10 cellular contexts compared by ENCODE assay signal in the genomic region with DNA sequence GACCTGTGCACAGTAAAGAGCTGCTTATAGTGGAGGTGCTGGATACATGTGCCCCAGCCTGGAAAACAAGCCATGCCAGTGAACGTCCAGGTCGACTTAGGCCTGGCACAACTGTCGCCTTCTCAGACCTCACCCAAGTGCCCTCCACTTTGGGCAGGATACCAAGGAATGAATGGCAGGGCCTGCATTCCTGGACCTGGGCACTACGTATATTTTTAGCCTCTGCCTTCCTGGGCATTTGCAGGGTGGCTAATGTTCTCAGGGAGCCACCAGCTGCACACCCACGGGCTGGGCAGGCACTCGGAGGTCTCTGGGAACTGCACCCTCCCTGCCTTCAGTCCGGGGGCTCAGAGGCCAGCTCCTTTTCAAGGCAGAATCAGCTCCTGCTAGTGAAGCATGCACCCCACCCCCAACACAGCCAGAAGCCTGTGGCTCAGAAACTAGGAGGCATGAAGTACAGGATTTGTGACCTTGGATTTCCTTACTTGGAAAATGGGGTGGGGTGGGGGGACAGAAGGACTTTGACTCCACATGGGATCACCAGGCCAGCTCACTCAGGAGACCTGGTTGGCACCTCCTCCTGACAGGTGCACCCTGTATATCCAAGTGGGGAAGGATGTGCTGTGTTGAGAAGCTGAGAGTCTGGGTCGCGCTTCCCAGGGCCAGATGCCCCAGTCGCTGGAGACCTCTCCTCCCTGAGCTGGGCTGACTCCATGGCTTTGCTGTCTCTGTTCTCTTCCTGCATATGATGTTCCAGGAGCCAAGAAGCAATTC. TPM values are rescaled to one million over a fixed set of nuclear protein-coding genes. Genes with fewer than 3 reads are reported as not detected.
DNase-seq lines count a peak whose midpoint lies in the region; ATAC-seq, FAIRE-seq and TF ChIP-seq lines count a peak whose summit lies in the region.
"Had no signal": no experiment of that assay in that cellular context is flagged by ENCODE, and none has a peak within 500 bp of the region (broad histone marks: within the 10 kb centered on the region; RNA-seq: fewer than 3 reads in every experiment).

No MANE protein-coding gene starts in this region.

- peaks cover 38% of the 10 kb centered on the region for H3K4me1 Mint-ChIP-seq in central memory CD8-positive, alpha-beta T cell
- peaks cover 34% of the 10 kb centered on the region for H3K4me1 Mint-ChIP-seq in neural crest cell

- peak overlapping the region; percentile 42 for H3K4me3 Mint-ChIP-seq in central memory CD8-positive, alpha-beta T cell
- H3K4me3 Mint-ChIP-seq in neural crest cell = peak overlapping the region; percentile 74
- H3K4me3 Mint-ChIP-seq: memory B cell had no signal

- H3K9me3 Mint-ChIP-seq in central memory CD8-positive, alpha-beta T cell = no peaks in the 10 kb centered on the region
- no peaks in the 10 kb centered on the region for H3K9me3 Mint-ChIP-seq in neural crest cell

- no peak for TF ChIP-seq CTCF in neural crest cell (conservative IDR thresholded peaks at IDR 0.05)

- H3K27me3 Mint-ChIP-seq in central memory CD8-positive, alpha-beta T cell = no peaks in the 10 kb centered on the region
- peaks cover 16% of the 10 kb centered on the region for H3K27me3 Mint-ChIP-seq in neural crest cell (ENCODE audit: low read depth)

- peak; percentile 38 for FAIRE-seq in HTR-8/SVneo (lab: Jason Lieb, UNC)

- ATAC-seq in central memory CD8-positive, alpha-beta T cell (replicated peaks; ENCODE audit: extremely low read depth, poor library complexity, severe bottlenecking) = no peak
- ATAC-seq: activated naive CD4-positive, alpha-beta T cell treated with anti-CD3 and anti-CD28 coated beads, Interleukin-2, amount 50 U/mL, for 72 hours had no signal

- H3K27ac Mint-ChIP-seq in central memory CD8-positive, alpha-beta T cell (ENCODE audit: low read depth) = peak overlapping the region; percentile 94
- no peak overlapping the region for H3K27ac Mint-ChIP-seq in neural crest cell (ENCODE audit: unreplicated experiment)
- H3K27ac Mint-ChIP-seq: memory B cell had no signal

- in situ Hi-C loops in G401 (cut with HindIII; ENCODE audit: low sequenced_read_pairs) = no loop called here

- peaks cover 20% of the 10 kb centered on the region for H3K36me3 Mint-ChIP-seq in central memory CD8-positive, alpha-beta T cell (ENCODE audit: insufficient read depth)
- peaks cover 6% of the 10 kb centered on the region for H3K36me3 Mint-ChIP-seq in neural crest cell (ENCODE audit: low read depth)

- no peak for DNase-seq in HTR-8/SVneo (ENCODE audit: insufficient read length, low spot score)
- DNase-seq in central memory CD8-positive, alpha-beta T cell (ENCODE audit: low spot score in 2 of 2) = no peak
- DNase-seq in neural crest cell (ENCODE audit: low read depth, low spot score) = no peak
- no peak for DNase-seq in NCI-H1930 (lab: John Stamatoyannopoulos, UW)
- DNase-seq in G401 (ENCODE audit: low spot score) = no peak
- DNase-seq in pons (ENCODE audit: low spot score) = no peak
- DNase-seq: NCI-H446 treated with DMSO at 0.1 percent for 48 hours, SHP77 had no signal

RNA-seq across cellular contexts. Expression of a gene that starts 2.5 kb away (rescaled TPM):
- total RNA-seq in neural crest cell = 97.1 TPM in 2 replicates
- total RNA-seq in G401 (2014; rRNA removed; shearing (Covaris generic)) = 73.9 and 86.4 TPM in 2 replicates

RNA-seq across cellular contexts. Expression of a gene that starts 23.4 kb away (rescaled TPM):
- total RNA-seq in neural crest cell = 318 and 322 TPM in 2 replicates
- 631 and 699 TPM in 2 replicates for total RNA-seq in G401 (2014; rRNA removed; shearing (Covaris generic))

RNA-seq across cellular contexts. Expression of a gene that starts 23.8 kb away (rescaled TPM):
- 29.6 and 30.0 TPM in 2 replicates for total RNA-seq in neural crest cell
- total RNA-seq in G401 (2014; rRNA removed; shearing (Covaris generic)) = 9.6 and 13.2 TPM in 2 replicates

RNA-seq across cellular contexts. Expression of a gene that starts 54.1 kb away (rescaled TPM):
- total RNA-seq in neural crest cell = 33.6 and 35.1 TPM in 2 replicates
- total RNA-seq in G401 (2014; rRNA removed; shearing (Covaris generic)) = 8.2 and 13.8 TPM in 2 replicates
